Comparison of ENCODE assay signal across 20 cellular contexts in the genomic region with DNA sequence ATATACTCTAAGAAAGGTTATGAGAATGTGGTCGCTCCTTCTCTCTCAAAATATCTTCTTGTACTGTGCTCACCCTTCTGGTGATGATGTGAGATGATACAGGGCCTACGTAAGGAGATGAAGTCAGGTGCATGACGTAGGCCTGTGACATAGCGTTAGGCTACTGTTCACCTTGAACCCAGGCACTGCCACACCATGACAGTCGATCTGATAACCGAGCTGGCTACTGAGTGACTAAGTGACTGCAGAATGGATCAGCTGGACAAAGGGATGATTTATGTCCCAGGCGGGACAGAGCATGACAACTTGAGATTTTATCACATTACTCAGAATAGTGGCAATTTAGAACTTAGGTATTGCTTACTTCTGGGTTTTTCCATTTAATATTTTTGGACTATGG. TPM values are rescaled to one million over a fixed set of nuclear protein-coding genes. Genes with fewer than 3 reads are reported as not detected.
A peak's percentile ranks its signal among the peaks of the same experiment; 100 is the strongest.
DNase-seq lines count a peak whose midpoint lies in the region; ATAC-seq and TF ChIP-seq lines count a peak whose summit lies in the region.
"Had no signal": no experiment of that assay in that cellular context is flagged by ENCODE, and none has a peak within 500 bp of the region (broad histone marks: within the 10 kb centered on the region; RNA-seq: fewer than 3 reads in every experiment).

No MANE protein-coding gene starts in this region.

- peaks cover 0 to 12% (median 5%) of the 10 kb centered on the region in 11 donors for H3K9me3 Mint-ChIP-seq in naive thymus-derived CD4-positive, alpha-beta T cell

- no peaks in the 10 kb centered on the region for H3K36me3 Mint-ChIP-seq in naive thymus-derived CD4-positive, alpha-beta T cell
- H3K36me3 Mint-ChIP-seq: IgD-negative memory B cell had no signal

- H3K27ac Mint-ChIP-seq in naive thymus-derived CD4-positive, alpha-beta T cell, result no peak overlapping the region
- H3K27ac Mint-ChIP-seq: CD4-positive, alpha-beta T cell; IgD-negative memory B cell had no signal

- H3K4me1 ChIP-seq in A673 (ENCODE audit: insufficient read depth, low read length, poor library complexity, severe bottlenecking), result peaks cover 58% of the 10 kb centered on the region
- H3K4me1 ChIP-seq in naive thymus-derived CD4-positive, alpha-beta T cell (ENCODE audit: control insufficient read depth in 2 of 2, insufficient read depth in 2 of 2, low read length in 2 of 2), result no peaks in the 10 kb centered on the region
- H3K4me1 ChIP-seq: BE2C had no signal

- BruUV-seq in A673 (replicated peaks; lab: Mats Ljungman, UMichigan), result no TSS peak

- H3K4me3 ChIP-seq in A673 (ENCODE audit: low read depth, low read length, poor library complexity, severe bottlenecking), result no peak overlapping the region
- H3K4me3 ChIP-seq in SK-N-MC, result no peak overlapping the region
- H3K4me3 ChIP-seq in naive thymus-derived CD4-positive, alpha-beta T cell (ENCODE audit: low read length), result no peak overlapping the region
- H3K4me3 ChIP-seq: GM23248 had no signal

- no peaks in the 10 kb centered on the region for H3K27me3 ChIP-seq in A673 (replicated peaks; ENCODE audit: insufficient read depth, low read depth, low read length, poor library complexity)
- H3K27me3 ChIP-seq in naive thymus-derived CD4-positive, alpha-beta T cell (ENCODE audit: control insufficient read depth in 2 of 2, insufficient read depth in 2 of 2, low read length in 2 of 2), result no peaks in the 10 kb centered on the region
- H3K27me3 ChIP-seq: BE2C had no signal

- CTCF ChIA-PET in A673 (lab: Charles Lee), result no interaction called here
- CTCF ChIA-PET in naive thymus-derived CD4-positive, alpha-beta T cell (lab: Charles Lee), result no interaction called here

- TF ChIP-seq CTCF in A673 (conservative IDR thresholded peaks at IDR 0.05; ENCODE audit: low read depth, low read length), result no peak

- H3K9ac ChIP-seq in SK-N-MC (ENCODE audit: insufficient read length), result peak overlapping the region; percentile 48
- H3K9ac ChIP-seq: GM23248 had no signal

- H3K27me3 Mint-ChIP-seq in naive thymus-derived CD4-positive, alpha-beta T cell, result peaks cover 0 to 11% (median 4%) of the 10 kb centered on the region in 5 donors

- peaks cover 0 to 2% (median 0%) of the 10 kb centered on the region in 7 donors for H3K4me1 Mint-ChIP-seq in naive thymus-derived CD4-positive, alpha-beta T cell
- H3K4me1 Mint-ChIP-seq: IgD-negative memory B cell had no signal

- H3K27ac ChIP-seq in A673 (ENCODE audit: low read depth, low read length, poor library complexity, severe bottlenecking), result peak overlapping the region; percentile 97
- H3K27ac ChIP-seq in SK-N-MC, result peak overlapping the region; percentile 100
- no peak overlapping the region for H3K27ac ChIP-seq in naive thymus-derived CD4-positive, alpha-beta T cell (ENCODE audit: low read depth, low read length)
- H3K27ac ChIP-seq: GM23248, HL-60 had no signal

- intact Hi-C loops in A673 (cut with micrococcal nuclease; ENCODE audit: unreplicated experiment), result loop anchor here (5.0 kb wide), 2 partner anchors 79 to 184 kb away; no protein-coding TSS in a partner anchor
- intact Hi-C loops in naive thymus-derived CD4-positive, alpha-beta T cell (cut with micrococcal nuclease), result no loop called here

- no peak overlapping the region for H3K4me3 Mint-ChIP-seq in naive thymus-derived CD4-positive, alpha-beta T cell
- H3K4me3 Mint-ChIP-seq: CD4-positive, alpha-beta T cell; IgD-negative memory B cell had no signal

- peak; percentile 70 for ATAC-seq in naive thymus-derived CD4-positive, alpha-beta T cell
- ATAC-seq in GM21529 (IDR thresholded peaks at IDR 0.05; ENCODE audit: unreplicated experiment) (no peak), GM18498 (IDR thresholded peaks at IDR 0.05; ENCODE audit: unreplicated experiment) (no peak)

- peaks cover 17% of the 10 kb centered on the region for H3K9me3 ChIP-seq in A673 (ENCODE audit: low read depth, low read length, poor library complexity, severe bottlenecking)
- peaks cover 14% of the 10 kb centered on the region; the same call in 1 of the 2 replicates for H3K9me3 ChIP-seq in SK-N-MC (ENCODE audit: low read depth, low read length)
- no peaks in the 10 kb centered on the region for H3K9me3 ChIP-seq in naive thymus-derived CD4-positive, alpha-beta T cell (ENCODE audit: control insufficient read depth in 2 of 3, low read length in 3 of 3)
- H3K9me3 ChIP-seq: BE2C, Caco-2 had no signal

- H3K36me3 ChIP-seq in A673 (ENCODE audit: insufficient read depth, low read length, poor library complexity, severe bottlenecking) (peaks cover 19% of the 10 kb centered on the region), SK-N-MC (ENCODE audit: insufficient read depth, low read length) (peaks cover 33% of the 10 kb centered on the region)
- H3K36me3 ChIP-seq in naive thymus-derived CD4-positive, alpha-beta T cell (ENCODE audit: control insufficient read depth in 2 of 3, insufficient read depth in 3 of 3, low read length in 3 of 3), result no peaks in the 10 kb centered on the region
- H3K36me3 ChIP-seq: BE2C had no signal

- DNase-seq in A673 (ENCODE audit: low spot score) (no peak), M059J (ENCODE audit: low read depth) (peak; percentile 76), SK-N-MC (ENCODE audit: low read depth, low spot score) (no peak), SK-N-DZ (ENCODE audit: low spot score) (no peak)
- DNase-seq in naive thymus-derived CD4-positive, alpha-beta T cell, result no peak
- DNase-seq: ACHN; BE2C; C1 segment of cervical spinal cord; Caco-2; CD4-positive, alpha-beta T cell; GDM1; GM23248; HCEC 1CT; KG1 had no signal

- POLR2A ChIA-PET in A673 (lab: Charles Lee; ENCODE audit: low non-redundant PET), result no interaction called here
- POLR2A ChIA-PET in naive thymus-derived CD4-positive, alpha-beta T cell (lab: Charles Lee), result no interaction called here

RNA-seq across cellular contexts. Expression of gene SLC24A3, which starts 11.2 kb away (rescaled TPM):
- 46.0 and 47.8 TPM in 2 replicates for total RNA-seq in A673 (2021)
- total RNA-seq in M059J (2014; rRNA removed; shearing (Covaris generic)), result 1.8 and 2.8 TPM in 2 replicates
- total RNA-seq in naive thymus-derived CD4-positive, alpha-beta T cell, result 1 to 10 TPM in 1 of 5 experiments, under 1 TPM in 1, not detected in 3; 0.58 to 1.0 TPM
- not detected for polyA plus RNA-seq in naive thymus-derived CD4-positive, alpha-beta T cell
- polyA plus RNA-seq in SK-N-DZ (2014; cell fraction: cytosol; rRNA removed), result not detected in 2 replicates
- not detected in 2 replicates for polyA plus RNA-seq in SK-N-DZ (2014; cell fraction: nucleus; rRNA removed)
- total RNA-seq: A172; CD4-positive, alpha-beta T cell; GM23248; HT1080 had no signal
- polyA plus RNA-seq: GM23248, IgD-negative memory B cell had no signal

Comparison
In these comparisons a context has a peak if more than half of its experiments do, and no peak if none do; other contexts are left out.
1. RNA of gene SLC24A3, which starts 11.2 kb away (total RNA-seq): 46.0 to 47.8 TPM in A673; 1.8 to 2.8 TPM in M059J and 0.58 to 1.0 TPM in naive thymus-derived CD4-positive, alpha-beta T cell; every median in the first group is over 10 times any median in the second.